1 cellular context compared by ENCODE assay signal in the genomic region with DNA sequence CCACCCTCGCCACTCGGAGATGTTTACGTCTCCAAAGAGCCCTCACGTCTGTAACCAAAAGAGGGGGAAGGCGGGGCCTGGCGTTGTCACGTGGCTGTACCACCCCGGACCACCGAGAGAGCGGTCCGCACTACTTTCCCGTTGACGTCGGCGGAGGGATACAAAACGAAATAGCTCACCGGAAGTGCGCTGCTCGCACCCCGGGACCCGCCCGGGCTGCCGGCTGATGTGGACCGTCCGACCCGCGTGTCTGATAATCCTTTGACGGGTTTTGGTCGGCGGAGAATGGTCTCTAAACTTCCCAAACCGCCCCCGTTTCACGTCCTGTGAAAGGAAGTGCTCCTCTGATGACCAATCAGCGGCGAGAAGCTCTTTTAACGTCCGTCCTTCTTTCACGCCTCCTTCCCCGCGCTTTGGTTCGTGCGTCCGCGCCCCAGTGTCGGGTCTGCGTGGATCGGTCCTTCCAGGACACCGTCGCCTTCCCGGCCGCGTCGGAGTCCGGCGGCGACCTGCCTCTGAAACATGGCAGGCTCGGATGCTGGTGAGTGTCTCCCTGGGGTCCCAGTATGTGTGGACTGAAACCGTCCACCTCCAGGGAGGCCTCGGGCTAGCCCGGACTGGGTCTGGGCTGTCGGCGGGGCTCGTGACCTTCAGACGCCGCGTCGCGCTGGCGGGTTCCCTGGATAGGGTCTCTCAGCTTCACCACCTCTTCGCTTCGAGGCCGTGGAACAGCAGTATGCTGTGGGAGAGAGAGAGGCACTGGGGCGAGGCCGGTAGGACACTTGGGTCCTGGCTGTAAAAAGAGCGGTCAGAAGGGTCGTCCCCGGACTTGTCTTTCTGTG.
TF ChIP-seq lines count a peak whose summit lies in the region.

A gene with protein sequence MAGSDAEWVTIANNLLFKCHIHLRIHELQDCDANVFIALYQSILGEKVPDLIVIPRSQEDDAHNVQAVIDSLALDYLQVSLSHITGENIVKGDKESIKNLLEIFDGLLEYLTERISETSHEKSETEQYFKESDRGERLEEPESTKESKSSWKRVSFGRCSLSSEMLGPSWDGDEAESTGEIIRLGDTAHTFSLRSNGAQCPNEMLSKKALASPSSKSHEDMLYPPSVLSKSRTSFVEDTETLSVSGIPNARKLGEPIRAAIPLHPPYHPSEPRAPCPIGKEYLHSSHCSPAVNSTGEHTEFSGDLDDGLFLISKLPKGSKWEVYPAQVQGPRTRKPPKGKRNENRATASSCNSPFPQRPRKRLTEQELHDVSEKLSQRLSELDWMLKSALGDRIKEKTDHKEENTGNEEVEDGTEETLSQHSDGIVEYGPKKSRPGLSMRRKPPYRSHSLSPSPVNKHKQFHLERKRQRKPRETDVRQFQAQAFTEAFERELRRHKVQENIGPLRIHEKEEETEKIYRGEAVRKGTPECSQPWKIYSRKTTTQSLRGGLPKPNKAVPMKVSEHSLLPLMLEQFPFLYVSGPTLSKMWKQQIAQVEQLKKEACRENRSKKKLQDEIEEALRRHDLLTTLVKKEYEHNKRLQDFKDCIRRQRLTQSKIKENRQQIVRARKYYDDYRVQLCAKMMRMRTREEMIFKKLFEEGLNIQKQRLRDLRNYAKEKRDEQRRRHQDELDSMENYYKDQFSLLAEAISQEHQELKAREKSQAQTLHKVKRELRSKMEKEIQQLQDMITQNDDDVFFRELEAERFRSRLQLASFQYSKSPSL (plus strand): TSS at position 402 of the 842 bp plus-strand sequence. CDS start 121 bp downstream, at position 523.

TF ChIP-seq in K562, 482 proteins besides CTCF, POLR2A, EP300 and RAD21 (continued from another document and continues in another):
- TF ChIP-seq, protein P1, sequence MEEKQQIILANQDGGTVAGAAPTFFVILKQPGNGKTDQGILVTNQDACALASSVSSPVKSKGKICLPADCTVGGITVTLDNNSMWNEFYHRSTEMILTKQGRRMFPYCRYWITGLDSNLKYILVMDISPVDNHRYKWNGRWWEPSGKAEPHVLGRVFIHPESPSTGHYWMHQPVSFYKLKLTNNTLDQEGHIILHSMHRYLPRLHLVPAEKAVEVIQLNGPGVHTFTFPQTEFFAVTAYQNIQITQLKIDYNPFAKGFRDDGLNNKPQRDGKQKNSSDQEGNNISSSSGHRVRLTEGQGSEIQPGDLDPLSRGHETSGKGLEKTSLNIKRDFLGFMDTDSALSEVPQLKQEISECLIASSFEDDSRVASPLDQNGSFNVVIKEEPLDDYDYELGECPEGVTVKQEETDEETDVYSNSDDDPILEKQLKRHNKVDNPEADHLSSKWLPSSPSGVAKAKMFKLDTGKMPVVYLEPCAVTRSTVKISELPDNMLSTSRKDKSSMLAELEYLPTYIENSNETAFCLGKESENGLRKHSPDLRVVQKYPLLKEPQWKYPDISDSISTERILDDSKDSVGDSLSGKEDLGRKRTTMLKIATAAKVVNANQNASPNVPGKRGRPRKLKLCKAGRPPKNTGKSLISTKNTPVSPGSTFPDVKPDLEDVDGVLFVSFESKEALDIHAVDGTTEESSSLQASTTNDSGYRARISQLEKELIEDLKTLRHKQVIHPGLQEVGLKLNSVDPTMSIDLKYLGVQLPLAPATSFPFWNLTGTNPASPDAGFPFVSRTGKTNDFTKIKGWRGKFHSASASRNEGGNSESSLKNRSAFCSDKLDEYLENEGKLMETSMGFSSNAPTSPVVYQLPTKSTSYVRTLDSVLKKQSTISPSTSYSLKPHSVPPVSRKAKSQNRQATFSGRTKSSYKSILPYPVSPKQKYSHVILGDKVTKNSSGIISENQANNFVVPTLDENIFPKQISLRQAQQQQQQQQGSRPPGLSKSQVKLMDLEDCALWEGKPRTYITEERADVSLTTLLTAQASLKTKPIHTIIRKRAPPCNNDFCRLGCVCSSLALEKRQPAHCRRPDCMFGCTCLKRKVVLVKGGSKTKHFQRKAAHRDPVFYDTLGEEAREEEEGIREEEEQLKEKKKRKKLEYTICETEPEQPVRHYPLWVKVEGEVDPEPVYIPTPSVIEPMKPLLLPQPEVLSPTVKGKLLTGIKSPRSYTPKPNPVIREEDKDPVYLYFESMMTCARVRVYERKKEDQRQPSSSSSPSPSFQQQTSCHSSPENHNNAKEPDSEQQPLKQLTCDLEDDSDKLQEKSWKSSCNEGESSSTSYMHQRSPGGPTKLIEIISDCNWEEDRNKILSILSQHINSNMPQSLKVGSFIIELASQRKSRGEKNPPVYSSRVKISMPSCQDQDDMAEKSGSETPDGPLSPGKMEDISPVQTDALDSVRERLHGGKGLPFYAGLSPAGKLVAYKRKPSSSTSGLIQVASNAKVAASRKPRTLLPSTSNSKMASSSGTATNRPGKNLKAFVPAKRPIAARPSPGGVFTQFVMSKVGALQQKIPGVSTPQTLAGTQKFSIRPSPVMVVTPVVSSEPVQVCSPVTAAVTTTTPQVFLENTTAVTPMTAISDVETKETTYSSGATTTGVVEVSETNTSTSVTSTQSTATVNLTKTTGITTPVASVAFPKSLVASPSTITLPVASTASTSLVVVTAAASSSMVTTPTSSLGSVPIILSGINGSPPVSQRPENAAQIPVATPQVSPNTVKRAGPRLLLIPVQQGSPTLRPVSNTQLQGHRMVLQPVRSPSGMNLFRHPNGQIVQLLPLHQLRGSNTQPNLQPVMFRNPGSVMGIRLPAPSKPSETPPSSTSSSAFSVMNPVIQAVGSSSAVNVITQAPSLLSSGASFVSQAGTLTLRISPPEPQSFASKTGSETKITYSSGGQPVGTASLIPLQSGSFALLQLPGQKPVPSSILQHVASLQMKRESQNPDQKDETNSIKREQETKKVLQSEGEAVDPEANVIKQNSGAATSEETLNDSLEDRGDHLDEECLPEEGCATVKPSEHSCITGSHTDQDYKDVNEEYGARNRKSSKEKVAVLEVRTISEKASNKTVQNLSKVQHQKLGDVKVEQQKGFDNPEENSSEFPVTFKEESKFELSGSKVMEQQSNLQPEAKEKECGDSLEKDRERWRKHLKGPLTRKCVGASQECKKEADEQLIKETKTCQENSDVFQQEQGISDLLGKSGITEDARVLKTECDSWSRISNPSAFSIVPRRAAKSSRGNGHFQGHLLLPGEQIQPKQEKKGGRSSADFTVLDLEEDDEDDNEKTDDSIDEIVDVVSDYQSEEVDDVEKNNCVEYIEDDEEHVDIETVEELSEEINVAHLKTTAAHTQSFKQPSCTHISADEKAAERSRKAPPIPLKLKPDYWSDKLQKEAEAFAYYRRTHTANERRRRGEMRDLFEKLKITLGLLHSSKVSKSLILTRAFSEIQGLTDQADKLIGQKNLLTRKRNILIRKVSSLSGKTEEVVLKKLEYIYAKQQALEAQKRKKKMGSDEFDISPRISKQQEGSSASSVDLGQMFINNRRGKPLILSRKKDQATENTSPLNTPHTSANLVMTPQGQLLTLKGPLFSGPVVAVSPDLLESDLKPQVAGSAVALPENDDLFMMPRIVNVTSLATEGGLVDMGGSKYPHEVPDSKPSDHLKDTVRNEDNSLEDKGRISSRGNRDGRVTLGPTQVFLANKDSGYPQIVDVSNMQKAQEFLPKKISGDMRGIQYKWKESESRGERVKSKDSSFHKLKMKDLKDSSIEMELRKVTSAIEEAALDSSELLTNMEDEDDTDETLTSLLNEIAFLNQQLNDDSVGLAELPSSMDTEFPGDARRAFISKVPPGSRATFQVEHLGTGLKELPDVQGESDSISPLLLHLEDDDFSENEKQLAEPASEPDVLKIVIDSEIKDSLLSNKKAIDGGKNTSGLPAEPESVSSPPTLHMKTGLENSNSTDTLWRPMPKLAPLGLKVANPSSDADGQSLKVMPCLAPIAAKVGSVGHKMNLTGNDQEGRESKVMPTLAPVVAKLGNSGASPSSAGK (IDR thresholded peaks at IDR 0.05) = peak; percentile 93
- TF ChIP-seq WHSC1 (IDR thresholded peaks at IDR 0.05; ENCODE audit: low read length) (no peak), ZNF699 (CRISPR knock-in tag; IDR thresholded peaks at IDR 0.05; ENCODE audit: insufficient replicate concordance) (no peak), TARDBP (IDR thresholded peaks at IDR 0.05) (peak; percentile 70; the same call in 1 of the 2 replicates), ZNF232 (CRISPR knock-in tag; IDR thresholded peaks at IDR 0.05) (peak; percentile 21; the same call in 1 of the 2 replicates), ZNF586 (CRISPR knock-in tag; conservative IDR thresholded peaks at IDR 0.05) (no peak), ESRRA (IDR thresholded peaks at IDR 0.05; ENCODE audit: borderline replicate concordance, low read depth) (peak; percentile 78; the same call in 1 of the 2 replicates), ZNF764 (CRISPR knock-in tag; IDR thresholded peaks at IDR 0.05; ENCODE audit: low read depth) (no peak), MTA1 (IDR thresholded peaks at IDR 0.05; ENCODE audit: borderline replicate concordance) (peak; percentile 71), NFRKB (IDR thresholded peaks at IDR 0.05; ENCODE audit: low read depth) (peak; percentile 79), MYBL2 (IDR thresholded peaks at IDR 0.05; ENCODE audit: low read depth) (peak; percentile 69), MYBL2 (CRISPR knock-in tag; IDR thresholded peaks at IDR 0.05; ENCODE audit: borderline replicate concordance) (no peak), U2AF1 (optimal IDR thresholded peaks at IDR 0.05; ENCODE audit: low read depth, low read length) (no peak), NR1H2 (CRISPR knock-in tag; IDR thresholded peaks at IDR 0.05) (0 out of 2 replicates have a peak, but pooled peaks have one; percentile 87), BCOR (IDR thresholded peaks at IDR 0.05) (peak; percentile 11; the same call in 1 of the 2 replicates), ZNF444 (CRISPR knock-in tag; IDR thresholded peaks at IDR 0.05) (no peak), MAZ (CRISPR knock-in tag; conservative IDR thresholded peaks at IDR 0.05 in 1 of 2, IDR thresholded peaks at IDR 0.05 in 1 of 2) (peak; percentile 43 to 71; a peak in 3 of 4 replicates), SIX5 (IDR thresholded peaks at IDR 0.05; ENCODE audit: borderline replicate concordance in 1 of 2, insufficient read depth in 1 of 2, low read depth in 1 of 2, low read length in 2 of 2) (0 out of 4 replicates have a peak, but pooled peaks of 1 of the 2 experiments have one; percentile 13), POLR2B (IDR thresholded peaks at IDR 0.05; ENCODE audit: low read depth, partially characterized antibody) (peak; percentile 79), TEAD1 (CRISPR knock-in tag; IDR thresholded peaks at IDR 0.05) (peak in 1 of 2 experiments; percentile 74; a peak in 2 of 4 replicates), NFXL1 (CRISPR knock-in tag; IDR thresholded peaks at IDR 0.05) (no peak), ILK (tag; IDR thresholded peaks at IDR 0.05; ENCODE audit: borderline replicate concordance, low read depth) (no peak), ZNF24 (IDR thresholded peaks at IDR 0.05) (0 out of 2 replicates have a peak, but pooled peaks have one; percentile 5)
- TF ChIP-seq, protein P2, sequence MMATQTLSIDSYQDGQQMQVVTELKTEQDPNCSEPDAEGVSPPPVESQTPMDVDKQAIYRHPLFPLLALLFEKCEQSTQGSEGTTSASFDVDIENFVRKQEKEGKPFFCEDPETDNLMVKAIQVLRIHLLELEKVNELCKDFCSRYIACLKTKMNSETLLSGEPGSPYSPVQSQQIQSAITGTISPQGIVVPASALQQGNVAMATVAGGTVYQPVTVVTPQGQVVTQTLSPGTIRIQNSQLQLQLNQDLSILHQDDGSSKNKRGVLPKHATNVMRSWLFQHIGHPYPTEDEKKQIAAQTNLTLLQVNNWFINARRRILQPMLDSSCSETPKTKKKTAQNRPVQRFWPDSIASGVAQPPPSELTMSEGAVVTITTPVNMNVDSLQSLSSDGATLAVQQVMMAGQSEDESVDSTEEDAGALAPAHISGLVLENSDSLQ (IDR thresholded peaks at IDR 0.05) = peak; percentile 69
- TF ChIP-seq, protein P3, sequence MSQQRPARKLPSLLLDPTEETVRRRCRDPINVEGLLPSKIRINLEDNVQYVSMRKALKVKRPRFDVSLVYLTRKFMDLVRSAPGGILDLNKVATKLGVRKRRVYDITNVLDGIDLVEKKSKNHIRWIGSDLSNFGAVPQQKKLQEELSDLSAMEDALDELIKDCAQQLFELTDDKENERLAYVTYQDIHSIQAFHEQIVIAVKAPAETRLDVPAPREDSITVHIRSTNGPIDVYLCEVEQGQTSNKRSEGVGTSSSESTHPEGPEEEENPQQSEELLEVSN (IDR thresholded peaks at IDR 0.05; ENCODE audit: borderline replicate concordance in 1 of 2, extremely low read depth in 1 of 2, insufficient read depth in 1 of 2, insufficient read length in 1 of 2, low read depth in 1 of 2, low read length in 1 of 2, poor library complexity in 1 of 2, severe bottlenecking in 1 of 2) = peak; percentile 86 to 88
- TF ChIP-seq, protein P4, sequence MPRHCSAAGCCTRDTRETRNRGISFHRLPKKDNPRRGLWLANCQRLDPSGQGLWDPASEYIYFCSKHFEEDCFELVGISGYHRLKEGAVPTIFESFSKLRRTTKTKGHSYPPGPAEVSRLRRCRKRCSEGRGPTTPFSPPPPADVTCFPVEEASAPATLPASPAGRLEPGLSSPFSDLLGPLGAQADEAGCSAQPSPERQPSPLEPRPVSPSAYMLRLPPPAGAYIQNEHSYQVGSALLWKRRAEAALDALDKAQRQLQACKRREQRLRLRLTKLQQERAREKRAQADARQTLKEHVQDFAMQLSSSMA (CRISPR knock-in tag; IDR thresholded peaks at IDR 0.05) = no peak
- TF ChIP-seq, protein P5, sequence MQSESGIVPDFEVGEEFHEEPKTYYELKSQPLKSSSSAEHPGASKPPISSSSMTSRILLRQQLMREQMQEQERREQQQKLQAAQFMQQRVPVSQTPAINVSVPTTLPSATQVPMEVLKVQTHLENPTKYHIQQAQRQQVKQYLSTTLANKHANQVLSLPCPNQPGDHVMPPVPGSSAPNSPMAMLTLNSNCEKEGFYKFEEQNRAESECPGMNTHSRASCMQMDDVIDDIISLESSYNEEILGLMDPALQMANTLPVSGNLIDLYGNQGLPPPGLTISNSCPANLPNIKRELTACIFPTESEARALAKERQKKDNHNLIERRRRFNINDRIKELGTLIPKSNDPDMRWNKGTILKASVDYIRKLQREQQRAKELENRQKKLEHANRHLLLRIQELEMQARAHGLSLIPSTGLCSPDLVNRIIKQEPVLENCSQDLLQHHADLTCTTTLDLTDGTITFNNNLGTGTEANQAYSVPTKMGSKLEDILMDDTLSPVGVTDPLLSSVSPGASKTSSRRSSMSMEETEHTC (IDR thresholded peaks at IDR 0.05) = peak; percentile 52; the same call in 1 of the 2 replicates
- TF ChIP-seq, protein P6, sequence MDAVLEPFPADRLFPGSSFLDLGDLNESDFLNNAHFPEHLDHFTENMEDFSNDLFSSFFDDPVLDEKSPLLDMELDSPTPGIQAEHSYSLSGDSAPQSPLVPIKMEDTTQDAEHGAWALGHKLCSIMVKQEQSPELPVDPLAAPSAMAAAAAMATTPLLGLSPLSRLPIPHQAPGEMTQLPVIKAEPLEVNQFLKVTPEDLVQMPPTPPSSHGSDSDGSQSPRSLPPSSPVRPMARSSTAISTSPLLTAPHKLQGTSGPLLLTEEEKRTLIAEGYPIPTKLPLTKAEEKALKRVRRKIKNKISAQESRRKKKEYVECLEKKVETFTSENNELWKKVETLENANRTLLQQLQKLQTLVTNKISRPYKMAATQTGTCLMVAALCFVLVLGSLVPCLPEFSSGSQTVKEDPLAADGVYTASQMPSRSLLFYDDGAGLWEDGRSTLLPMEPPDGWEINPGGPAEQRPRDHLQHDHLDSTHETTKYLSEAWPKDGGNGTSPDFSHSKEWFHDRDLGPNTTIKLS (IDR thresholded peaks at IDR 0.05; ENCODE audit: borderline replicate concordance, low read depth) = peak; percentile 82
- TF ChIP-seq, protein P7, sequence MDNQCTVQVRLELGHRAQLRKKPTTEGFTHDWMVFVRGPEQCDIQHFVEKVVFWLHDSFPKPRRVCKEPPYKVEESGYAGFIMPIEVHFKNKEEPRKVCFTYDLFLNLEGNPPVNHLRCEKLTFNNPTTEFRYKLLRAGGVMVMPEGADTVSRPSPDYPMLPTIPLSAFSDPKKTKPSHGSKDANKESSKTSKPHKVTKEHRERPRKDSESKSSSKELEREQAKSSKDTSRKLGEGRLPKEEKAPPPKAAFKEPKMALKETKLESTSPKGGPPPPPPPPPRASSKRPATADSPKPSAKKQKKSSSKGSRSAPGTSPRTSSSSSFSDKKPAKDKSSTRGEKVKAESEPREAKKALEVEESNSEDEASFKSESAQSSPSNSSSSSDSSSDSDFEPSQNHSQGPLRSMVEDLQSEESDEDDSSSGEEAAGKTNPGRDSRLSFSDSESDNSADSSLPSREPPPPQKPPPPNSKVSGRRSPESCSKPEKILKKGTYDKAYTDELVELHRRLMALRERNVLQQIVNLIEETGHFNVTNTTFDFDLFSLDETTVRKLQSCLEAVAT (IDR thresholded peaks at IDR 0.05) = peak in 1 of 2 experiments; percentile 96; a peak in 3 of 4 replicates
